Comparison of ENCODE assay signal across 21 cellular contexts in the genomic region with DNA sequence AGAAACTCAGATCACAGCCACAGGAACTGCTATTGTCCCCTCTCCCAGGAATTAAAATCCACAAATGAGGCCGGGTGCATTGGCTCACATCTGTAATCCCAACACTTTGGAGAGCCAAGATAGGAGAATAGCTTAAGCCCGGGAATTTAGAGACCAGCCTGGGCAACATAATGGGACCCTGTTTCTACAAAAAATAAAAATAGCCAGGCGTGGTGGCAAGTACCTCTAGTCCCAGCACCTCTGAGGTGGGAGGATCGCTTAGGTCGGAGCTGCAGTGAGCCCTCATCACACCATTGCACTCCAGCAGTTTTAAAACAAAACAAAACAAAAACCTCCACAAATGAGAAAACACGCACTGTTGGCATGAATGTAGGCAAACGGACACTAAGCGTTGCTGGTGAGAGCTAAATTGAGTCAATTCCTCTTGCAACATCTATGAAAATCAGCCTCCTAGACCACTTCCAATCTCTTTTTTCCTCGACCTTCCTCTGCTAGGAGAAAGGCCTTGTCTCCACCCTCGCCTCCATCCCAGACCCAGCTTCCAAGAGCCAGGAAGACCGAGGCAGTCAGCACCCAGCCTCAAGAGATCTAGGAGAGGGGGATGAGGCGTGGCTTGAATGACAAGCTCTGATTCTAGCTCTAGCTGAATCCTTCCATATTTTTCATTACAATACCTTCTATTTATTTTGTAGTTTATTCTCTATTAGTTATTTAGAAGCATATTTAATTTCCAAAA. TPM values are rescaled to one million over a fixed set of nuclear protein-coding genes. Genes with fewer than 3 reads are reported as not detected.
A peak's percentile ranks its signal among the peaks of the same experiment; 100 is the strongest.
DNase-seq lines count a peak whose midpoint lies in the region; ATAC-seq and TF ChIP-seq lines count a peak whose summit lies in the region.
"Had no signal": no experiment of that assay in that cellular context is flagged by ENCODE, and none has a peak within 500 bp of the region (broad histone marks: within the 10 kb centered on the region; RNA-seq: fewer than 3 reads in every experiment).

No MANE protein-coding gene starts in this region.

- CTCF ChIA-PET in HEK293T (lab: Yijun Ruan, JAX), result interaction anchor here (1.0 to 2.1 kb wide), 2 partner anchors 14 to 72 kb away, joined by 3 to 13 read pairs; no protein-coding TSS in a partner anchor

- POLR2A ChIA-PET in HEK293T (lab: Yijun Ruan, JAX), result interaction anchor here (1.1 to 1.2 kb wide), 2 partner anchors 14 to 35 kb away, joined by 3 to 6 read pairs; a partner anchor contains a TSS
- POLR2A ChIA-PET in activated naive CD8-positive, alpha-beta T cell treated with anti-CD3 and anti-CD28 coated beads, Interleukin-2, amount 10 ng/mL, durations not matched to agents 7 days and 5 days (lab: Charles Lee), result interaction anchor here (1.2 kb wide), 1 partner anchor 35 kb away, joined by 3 read pairs; no protein-coding TSS in a partner anchor

- H3K9me3 Mint-ChIP-seq in activated naive CD8-positive, alpha-beta T cell treated with anti-CD3 and anti-CD28 coated beads, Interleukin-2, amount 10 ng/mL, durations not matched to agents 7 days and 5 days, result no peaks in the 10 kb centered on the region
- H3K9me3 Mint-ChIP-seq in mesothelial cell of epicardium, result peaks cover 3% of the 10 kb centered on the region
- H3K9me3 Mint-ChIP-seq: activated naive CD4-positive, alpha-beta T cell treated with anti-CD3 and anti-CD28 coated beads for 36 hours; CD4-positive, alpha-beta T cell had no signal

- H3K27ac Mint-ChIP-seq in activated naive CD8-positive, alpha-beta T cell treated with anti-CD3 and anti-CD28 coated beads, Interleukin-2, amount 10 ng/mL, durations not matched to agents 7 days and 5 days, result no peak overlapping the region
- H3K27ac Mint-ChIP-seq in mesothelial cell of epicardium, result peak overlapping the region; percentile 80
- H3K27ac Mint-ChIP-seq: activated naive CD4-positive, alpha-beta T cell treated with anti-CD3 and anti-CD28 coated beads for 36 hours; T-helper 17 cell had no signal

- no peak for TF ChIP-seq CTCF in 22Rv1 (IDR thresholded peaks at IDR 0.05)
- no peak for TF ChIP-seq CTCF in mesothelial cell of epicardium (IDR thresholded peaks at IDR 0.05; ENCODE audit: unreplicated experiment)

- H3K4me3 Mint-ChIP-seq in activated naive CD8-positive, alpha-beta T cell treated with anti-CD3 and anti-CD28 coated beads, Interleukin-2, amount 10 ng/mL, durations not matched to agents 7 days and 5 days, result peak overlapping the region; percentile 62
- peak overlapping the region; percentile 72 for H3K4me3 Mint-ChIP-seq in mesothelial cell of epicardium
- H3K4me3 Mint-ChIP-seq: T-helper 17 cell had no signal

- DNase-seq in HEK293T (ENCODE audit: extremely low spot score) (peak; percentile 7), mesothelial cell of epicardium (ENCODE audit: low spot score in 2 of 2, unreplicated experiment in 2 of 2) (no peak), GM19238 (ENCODE audit: insufficient read length, low spot score) (no peak), DMS 273 treated with DMSO at 0.1 percent for 48 hours (lab: John Stamatoyannopoulos, UW) (no peak), DMS53 (lab: John Stamatoyannopoulos, UW) (no peak)
- no peak for DNase-seq in activated naive CD8-positive, alpha-beta T cell treated with anti-CD3 and anti-CD28 coated beads, Interleukin-2, amount 10 ng/mL, durations not matched to agents 7 days and 5 days
- DNase-seq: NCI-H2029 treated with DMSO at 0.1 percent for 48 hours, NCI-H510A treated with DMSO at 0.1 percent for 48 hours, SHP77 treated with DMSO at 0.1 percent for 48 hours, T-helper 17 cell had no signal

- H3K4me1 Mint-ChIP-seq in activated naive CD8-positive, alpha-beta T cell treated with anti-CD3 and anti-CD28 coated beads, Interleukin-2, amount 10 ng/mL, durations not matched to agents 7 days and 5 days, result peaks cover 9% of the 10 kb centered on the region
- H3K4me1 Mint-ChIP-seq in mesothelial cell of epicardium, result peaks cover 5% of the 10 kb centered on the region

- peak overlapping the region; percentile 46 for H3K27ac ChIP-seq in 22Rv1
- H3K27ac ChIP-seq: coronary artery, foreskin keratinocyte, pancreas had no signal

- no peaks in the 10 kb centered on the region for H3K36me3 Mint-ChIP-seq in activated naive CD8-positive, alpha-beta T cell treated with anti-CD3 and anti-CD28 coated beads, Interleukin-2, amount 10 ng/mL, durations not matched to agents 7 days and 5 days
- H3K36me3 Mint-ChIP-seq in mesothelial cell of epicardium, result no peaks in the 10 kb centered on the region

- ATAC-seq in activated naive CD8-positive, alpha-beta T cell treated with anti-CD3 and anti-CD28 coated beads, Interleukin-2, amount 10 ng/mL, durations not matched to agents 7 days and 5 days (ENCODE audit: low read depth), result no peak
- no peak for ATAC-seq in GM21619 (IDR thresholded peaks at IDR 0.05; ENCODE audit: unreplicated experiment)
- ATAC-seq: T-helper 17 cell had no signal

- peaks cover 35% of the 10 kb centered on the region for H3K27me3 Mint-ChIP-seq in activated naive CD8-positive, alpha-beta T cell treated with anti-CD3 and anti-CD28 coated beads, Interleukin-2, amount 10 ng/mL, durations not matched to agents 7 days and 5 days
- peaks cover 81% of the 10 kb centered on the region for H3K27me3 Mint-ChIP-seq in mesothelial cell of epicardium (ENCODE audit: low read depth)

TF ChIP-seq in HEK293T, 16 proteins besides CTCF, POLR2A, EP300 and RAD21:
- TF ChIP-seq TARDBP (IDR thresholded peaks at IDR 0.05) (no peak), CTBP1 (IDR thresholded peaks at IDR 0.05; ENCODE audit: borderline replicate concordance) (no peak)

RNA-seq across cellular contexts. Expression of a gene that starts 14.8 kb away (rescaled TPM):
- not detected for total RNA-seq in activated naive CD8-positive, alpha-beta T cell treated with anti-CD3 and anti-CD28 coated beads, Interleukin-2, amount 10 ng/mL, durations not matched to agents 7 days and 5 days
- not detected in 3 replicates for total RNA-seq in mesothelial cell of epicardium
- total RNA-seq: activated naive CD4-positive, alpha-beta T cell treated with anti-CD3 and anti-CD28 coated beads for 36 hours; CD4-positive, alpha-beta T cell; Daoy; endothelial cell of umbilical vein; foreskin keratinocyte; M059J; mucosa of descending colon; pancreas; T-helper 17 cell had no signal

RNA-seq across cellular contexts. Expression of a gene that starts 35.0 kb away (rescaled TPM):
- 10 to 100 TPM in 1 of 2 experiments, 1 to 10 TPM in 1; 9.6 to 10.5 TPM for total RNA-seq in activated naive CD8-positive, alpha-beta T cell treated with anti-CD3 and anti-CD28 coated beads, Interleukin-2, amount 10 ng/mL, durations not matched to agents 7 days and 5 days
- 12.3 to 16.4 TPM (median 12.8 TPM) in 3 replicates for total RNA-seq in mesothelial cell of epicardium
